ENCODE assay signal across 1 cellular context in the genomic region with DNA sequence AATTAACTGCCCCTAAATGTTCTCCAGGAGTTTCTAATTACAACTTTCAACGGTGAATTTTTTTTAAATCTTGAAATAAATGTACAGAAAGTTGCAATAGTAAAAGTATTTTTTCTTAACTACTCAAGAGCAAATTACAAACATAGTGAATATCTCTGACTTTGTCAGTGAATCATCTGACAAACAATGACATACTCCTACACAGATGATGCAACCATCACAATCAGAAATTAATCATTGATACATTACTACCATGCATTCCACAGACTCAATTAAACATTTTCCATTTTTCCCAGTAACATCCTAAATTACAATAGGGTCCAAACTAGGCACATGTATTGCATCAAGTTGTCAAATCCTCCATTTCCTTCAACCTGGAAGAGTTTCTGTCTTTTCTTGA.
TF ChIP-seq lines count a peak whose summit lies in the region.

No MANE protein-coding gene starts in this region.

TF ChIP-seq in WTC11, 78 proteins besides CTCF, POLR2A, EP300 and RAD21 (continued from another document):
- TF ChIP-seq FOXP1 (CRISPR knock-in tag; IDR thresholded peaks at IDR 0.05; ENCODE audit: borderline replicate concordance): no peak
- no peak for TF ChIP-seq JUN (CRISPR knock-in tag; IDR thresholded peaks at IDR 0.05)
- no peak for TF ChIP-seq ZNF121 (CRISPR knock-in tag; IDR thresholded peaks at IDR 0.05)
TF ChIP-seq in WTC11: peak in this region for 0.
